Comparison of ENCODE assay signal across 8 cellular contexts in genomic region chr1:109790735-109791494, GRCh38. TPM values are rescaled to one million over a fixed set of nuclear protein-coding genes. Genes with fewer than 3 reads are reported as not detected.
DNase-seq lines count a peak whose midpoint lies in the region; ATAC-seq lines count a peak whose summit lies in the region.

No MANE protein-coding gene starts in this region.

- H3K27me3 Mint-ChIP-seq in naive B cell: peaks cover 0 to 23% (median 7%) of the 10 kb centered on the region in 3 donors
- no peaks in the 10 kb centered on the region for H3K27me3 Mint-ChIP-seq in stimulated activated naive CD8-positive, alpha-beta T cell treated with anti-CD3 and anti-CD28 coated beads, Interleukin-15, amount 100 ng/mL, for 72 hours

- ATAC-seq in naive B cell (ENCODE audit: low read depth in 2 of 2) (peak; percentile 61 to 82), HG02840 (IDR thresholded peaks at IDR 0.05; ENCODE audit: low FRiP score, unreplicated experiment) (no peak)
- ATAC-seq in stimulated activated naive CD8-positive, alpha-beta T cell treated with anti-CD3 and anti-CD28 coated beads, Interleukin-15, amount 100 ng/mL, for 72 hours: peak; percentile 97

- peak; percentile 18 for DNase-seq in NCI-H146 (lab: John Stamatoyannopoulos, UW)
- DNase-seq in NCI-H146 treated with DMSO at 0.1 percent for 48 hours (lab: John Stamatoyannopoulos, UW; ENCODE audit: unreplicated experiment): no peak
- peak; percentile 54 for DNase-seq in HuH-7 (ENCODE audit: low spot score)
- peak; percentile 73 to 80 for DNase-seq in activated CD4-positive, alpha-beta T cell treated with anti-CD3 and anti-CD28 coated beads for 4 hours
- peak; percentile 81 to 93 for DNase-seq in dermis microvascular lymphatic vessel endothelial cell (ENCODE audit: low read depth in 2 of 2)
- DNase-seq in naive B cell: no peak
- DNase-seq in stimulated activated naive CD8-positive, alpha-beta T cell treated with anti-CD3 and anti-CD28 coated beads, Interleukin-15, amount 100 ng/mL, for 72 hours: peak; percentile 86 to 93

- no peak overlapping the region for H3K4me3 Mint-ChIP-seq in naive B cell
- peak overlapping the region; percentile 51 to 62 for H3K4me3 Mint-ChIP-seq in stimulated activated naive CD8-positive, alpha-beta T cell treated with anti-CD3 and anti-CD28 coated beads, Interleukin-15, amount 100 ng/mL, for 72 hours

- peaks cover 0 to 14% (median 12%) of the 10 kb centered on the region in 3 donors for H3K4me1 Mint-ChIP-seq in naive B cell
- peaks cover 75% of the 10 kb centered on the region for H3K4me1 Mint-ChIP-seq in stimulated activated naive CD8-positive, alpha-beta T cell treated with anti-CD3 and anti-CD28 coated beads, Interleukin-15, amount 100 ng/mL, for 72 hours

- no peaks in the 10 kb centered on the region for H3K9me3 Mint-ChIP-seq in naive B cell
- no peaks in the 10 kb centered on the region for H3K9me3 Mint-ChIP-seq in stimulated activated naive CD8-positive, alpha-beta T cell treated with anti-CD3 and anti-CD28 coated beads, Interleukin-15, amount 100 ng/mL, for 72 hours

- no peaks in the 10 kb centered on the region for H3K36me3 Mint-ChIP-seq in naive B cell

- H3K27ac Mint-ChIP-seq in naive B cell: peak overlapping the region in 1 of 6 donors; percentile 29
- peak overlapping the region; percentile 95 to 97 for H3K27ac Mint-ChIP-seq in stimulated activated naive CD8-positive, alpha-beta T cell treated with anti-CD3 and anti-CD28 coated beads, Interleukin-15, amount 100 ng/mL, for 72 hours

RNA-seq across cellular contexts. Expression of gene EPS8L3, which starts 27.2 kb away (rescaled TPM):
- not detected in 2 replicates for total RNA-seq in dermis microvascular lymphatic vessel endothelial cell
- polyA plus RNA-seq in naive B cell (ENCODE audit: low read depth in 6 of 6): not detected

RNA-seq across cellular contexts. Expression of gene GSTM3, which starts 50.1 kb away (rescaled TPM):
- 39.4 and 61.2 TPM in 2 replicates for total RNA-seq in dermis microvascular lymphatic vessel endothelial cell
- polyA plus RNA-seq in naive B cell (ENCODE audit: low read depth in 6 of 6): 1 to 10 TPM in 4 of 6 donors, under 1 TPM in 1, not detected in 1; 0.14 to 8.0 (median 2.1) TPM

Comparison
In these comparisons a context has a peak if more than half of its experiments do, and no peak if none do; other contexts are left out.
1. DNase-seq: peak in NCI-H146 (single experiment), HuH-7 (single experiment), activated CD4-positive, alpha-beta T cell treated with anti-CD3 and anti-CD28 coated beads for 4 hours (2 of 2), dermis microvascular lymphatic vessel endothelial cell (2 of 2) and stimulated activated naive CD8-positive, alpha-beta T cell treated with anti-CD3 and anti-CD28 coated beads, Interleukin-15, amount 100 ng/mL, for 72 hours (2 of 2); none in NCI-H146 treated with DMSO at 0.1 percent for 48 hours (single experiment) and naive B cell (single experiment).
2. H3K4me3 Mint-ChIP-seq: peak in stimulated activated naive CD8-positive, alpha-beta T cell treated with anti-CD3 and anti-CD28 coated beads, Interleukin-15, amount 100 ng/mL, for 72 hours (2 of 2); none in naive B cell (0 of 8).